ENCODE assay signal across 28 cellular contexts in the genomic region with DNA sequence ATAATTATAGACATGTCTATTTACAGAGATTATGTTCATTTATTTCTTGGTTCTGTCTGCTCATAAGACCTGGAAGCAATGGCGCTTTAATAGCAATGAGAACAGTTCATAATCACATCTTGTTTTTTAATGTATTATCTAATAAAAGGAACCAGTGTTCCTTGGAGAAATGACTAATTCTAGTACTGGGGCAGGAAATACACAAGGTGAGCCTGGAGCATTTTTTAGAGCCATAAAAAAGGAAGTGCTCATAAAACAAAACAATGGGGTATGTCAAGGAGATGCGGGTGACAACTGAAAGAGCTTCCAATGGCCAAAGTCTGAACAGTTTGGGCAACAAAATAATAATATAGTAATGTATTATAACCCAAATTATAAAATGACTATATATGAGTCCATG.
"Had no signal": no experiment of that assay in that cellular context is flagged by ENCODE, and none has a peak within 500 bp of the region (broad histone marks: within the 10 kb centered on the region; RNA-seq: fewer than 3 reads in every experiment).

No MANE protein-coding gene starts in this region.

- ATAC-seq: activated CD4-positive, CD25-positive, alpha-beta regulatory T cell treated with anti-CD3 and anti-CD28 coated beads, Interleukin-2, amount 50 U/mL, for 24 hours; activated CD8-positive, alpha-beta T cell treated with anti-CD3 and anti-CD28 coated beads for 36 hours; body of pancreas had no signal

- DNase-seq: activated CD4-positive, alpha-beta T cell treated with anti-CD3 and anti-CD28 coated beads for 4 hours; activated CD8-positive, alpha-beta memory T cell treated with anti-CD3 and anti-CD28 coated beads, Interleukin-2, amount 50 U/mL, for 48 hours; activated CD8-positive, alpha-beta T cell treated with anti-CD3 and anti-CD28 coated beads for 36 hours; activated naive CD4-positive, alpha-beta T cell treated with anti-CD3 and anti-CD28 coated beads, Interleukin-2, amount 50 U/mL, for 16 hours; activated T-cell treated with anti-CD3 and anti-CD28 coated beads, Interleukin-2, amount 50 U/mL, for 1 hour; amniotic stem cell; body of pancreas; KG1; MG63; MV-4-11; NCI-H1092 treated with DMSO at 0.1 percent for 48 hours; NCI-H1417 treated with DMSO at 0.1 percent for 48 hours; NCI-H1694; NCI-H2029; NCI-H2107; NCI-H2171 treated with DMSO at 0.1 percent for 48 hours; NCI-H226; NCI-H526 treated with DMSO at 0.1 percent for 48 hours; NK-92 treated with Interleukin-12 subunit alpha and Interleukin-12 subunit beta, amount 100 ng/mL, for 24 hours; OCI-M1; Peyer's patch; SHP77 had no signal

- H3K9me3 Mint-ChIP-seq: central memory CD8-positive, alpha-beta T cell; T-helper 1 cell treated with Interleukin-12 subunit alpha and Interleukin-12 subunit beta and Interleukin-4 antibody, amounts not matched to agents 30 μg/mL and 1 μg/mL, for 36 hours had no signal

- H3K27ac ChIP-seq: ascending aorta, body of pancreas, Peyer's patch, RWPE1, SJSA1 had no signal

- H3K4me3 ChIP-seq: ascending aorta, body of pancreas, MG63, Peyer's patch, SJSA1 had no signal

- H3K27me3 ChIP-seq: ascending aorta, body of pancreas, MG63, Peyer's patch, SJSA1 had no signal

- H3K9me3 ChIP-seq: ascending aorta, body of pancreas, MG63, Peyer's patch, SJSA1 had no signal

- H3K36me3 ChIP-seq: ascending aorta, MG63, Peyer's patch, SJSA1 had no signal

- H3K27ac Mint-ChIP-seq: activated CD8-positive, alpha-beta T cell treated with anti-CD3 and anti-CD28 coated beads for 36 hours; T-helper 1 cell treated with Interleukin-12 subunit alpha and Interleukin-12 subunit beta and Interleukin-4 antibody, amounts not matched to agents 30 μg/mL and 1 μg/mL, for 36 hours had no signal

- H3K4me1 ChIP-seq: ascending aorta, body of pancreas, Peyer's patch, SJSA1 had no signal
